Comparison of ENCODE assay signal across 1 cellular context in the genomic region with DNA sequence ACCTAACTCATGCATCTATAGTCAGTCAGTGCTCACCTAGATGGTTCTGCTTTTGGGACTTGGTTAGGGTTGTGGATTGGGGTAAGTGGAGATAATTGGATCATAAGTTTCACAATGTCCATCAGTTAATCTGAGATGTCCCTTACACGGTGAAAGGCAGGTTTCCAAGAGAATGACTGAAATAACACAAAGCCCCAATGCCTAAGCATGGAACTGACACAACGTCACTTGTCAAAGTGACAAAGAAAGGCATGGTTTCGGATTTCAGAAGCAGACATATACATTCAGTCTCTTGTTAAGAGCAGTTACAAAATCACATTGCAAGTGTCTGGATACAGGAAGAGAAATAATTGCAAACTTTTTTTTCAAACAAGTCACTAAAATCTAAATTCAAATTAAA.
TF ChIP-seq lines count a peak whose summit lies in the region.

No MANE protein-coding gene starts in this region.

TF ChIP-seq in GM23338, 12 proteins besides CTCF, POLR2A, EP300 and RAD21 (continued from another document):
- TF ChIP-seq ETS1 (IDR thresholded peaks at IDR 0.05) (no peak), JUNB (IDR thresholded peaks at IDR 0.05; ENCODE audit: unreplicated experiment) (no peak), ZNF331 (CRISPR knock-in tag; IDR thresholded peaks at IDR 0.05; ENCODE audit: low read depth) (no peak)
